ENCODE assay signal across 15 cellular contexts in genomic region chrX:29461039-29461438, GRCh38.
"Had no signal": no experiment of that assay in that cellular context is flagged by ENCODE, and none has a peak within 500 bp of the region (broad histone marks: within the 10 kb centered on the region; RNA-seq: fewer than 3 reads in every experiment).

No MANE protein-coding gene starts in this region.

- DNase-seq: activated naive CD4-positive, alpha-beta T cell; activated naive CD8-positive, alpha-beta T cell treated with anti-CD3 and anti-CD28 coated beads, Interleukin-2, amount 10 ng/mL, durations not matched to agents 7 days and 5 days; activated T-cell treated with anti-CD3 and anti-CD28 coated beads for 4 hours; dorsolateral prefrontal cortex; endodermal cell; islet precursor cell; naive B cell; stimulated activated CD4-positive, alpha-beta T cell treated with anti-CD3 and anti-CD28 coated beads, Interleukin-12 subunit alpha, Interleukin-12 subunit beta, amount 100 ng/mL, for 4 hours; stimulated activated CD4-positive, alpha-beta T cell treated with anti-CD3 and anti-CD28 coated beads, Interleukin-2, amount 100 ng/mL, for 24 hours; uterus had no signal

- H3K36me3 Mint-ChIP-seq: activated naive CD8-positive, alpha-beta T cell treated with anti-CD3 and anti-CD28 coated beads, Interleukin-2, amount 10 ng/mL, durations not matched to agents 7 days and 5 days; naive B cell; neural progenitor cell; stimulated activated memory B cell treated with anti-CD40 and anti-IgM and Interleukin-4, amounts not matched to agents 10 μg/mL and 1 μg/mL and 100 μg/mL, for 72 hours had no signal

- H3K9me3 ChIP-seq: tibial nerve, uterus had no signal

- ATAC-seq: activated CD4-positive, CD25-positive, alpha-beta regulatory T cell treated with anti-CD3 and anti-CD28 coated beads, Interleukin-2, amount 50 U/mL, for 24 hours; stimulated activated memory B cell treated with anti-CD40 and anti-IgM and Interleukin-4, amounts not matched to agents 10 μg/mL and 1 μg/mL and 100 μg/mL, for 72 hours had no signal

- H2AFZ ChIP-seq: neural progenitor cell had no signal

- H3K4me2 ChIP-seq: neural progenitor cell had no signal

- H3K27me3 ChIP-seq: cardiac muscle cell, neural progenitor cell, tibial nerve, uterus had no signal

- H3K4me3 Mint-ChIP-seq: activated naive CD8-positive, alpha-beta T cell treated with anti-CD3 and anti-CD28 coated beads, Interleukin-2, amount 10 ng/mL, durations not matched to agents 7 days and 5 days; endodermal cell; naive B cell; neural progenitor cell; stimulated activated memory B cell treated with anti-CD40 and anti-IgM and Interleukin-4, amounts not matched to agents 10 μg/mL and 1 μg/mL and 100 μg/mL, for 72 hours had no signal

- H3K36me3 ChIP-seq: cardiac muscle cell, neural progenitor cell, tibial nerve, uterus had no signal

- H3K9ac ChIP-seq: neural progenitor cell had no signal

- H3K9me3 Mint-ChIP-seq: activated naive CD8-positive, alpha-beta T cell treated with anti-CD3 and anti-CD28 coated beads, Interleukin-2, amount 10 ng/mL, durations not matched to agents 7 days and 5 days; endodermal cell; neural progenitor cell had no signal

- H3K27ac Mint-ChIP-seq: activated naive CD8-positive, alpha-beta T cell treated with anti-CD3 and anti-CD28 coated beads, Interleukin-2, amount 10 ng/mL, durations not matched to agents 7 days and 5 days; endodermal cell; naive B cell; neural progenitor cell; stimulated activated memory B cell treated with anti-CD40 and anti-IgM and Interleukin-4, amounts not matched to agents 10 μg/mL and 1 μg/mL and 100 μg/mL, for 72 hours had no signal

- H3K27me3 Mint-ChIP-seq: activated naive CD8-positive, alpha-beta T cell treated with anti-CD3 and anti-CD28 coated beads, Interleukin-2, amount 10 ng/mL, durations not matched to agents 7 days and 5 days; naive B cell; stimulated activated memory B cell treated with anti-CD40 and anti-IgM and Interleukin-4, amounts not matched to agents 10 μg/mL and 1 μg/mL and 100 μg/mL, for 72 hours had no signal

- H3K4me1 ChIP-seq: neural progenitor cell, tibial nerve, uterus had no signal

- H3K27ac ChIP-seq: cardiac muscle cell, dorsolateral prefrontal cortex, neural progenitor cell, tibial nerve, uterus had no signal

- H3K4me1 Mint-ChIP-seq: activated naive CD8-positive, alpha-beta T cell treated with anti-CD3 and anti-CD28 coated beads, Interleukin-2, amount 10 ng/mL, durations not matched to agents 7 days and 5 days; endodermal cell; naive B cell; neural progenitor cell; stimulated activated memory B cell treated with anti-CD40 and anti-IgM and Interleukin-4, amounts not matched to agents 10 μg/mL and 1 μg/mL and 100 μg/mL, for 72 hours had no signal

- H3K4me3 ChIP-seq: cardiac muscle cell, dorsolateral prefrontal cortex, neural progenitor cell, tibial nerve, uterus had no signal
